8 cellular contexts compared by ENCODE assay signal in genomic region chr12:38771871-38772270, GRCh38.
DNase-seq lines count a peak whose midpoint lies in the region; ATAC-seq, FAIRE-seq and TF ChIP-seq lines count a peak whose summit lies in the region.

No MANE protein-coding gene starts in this region.

- H3K27ac ChIP-seq in MM.1S (ENCODE audit: low read length) (no peak overlapping the region), lower lobe of right lung (no peak overlapping the region)

- H3K4me3 ChIP-seq in MM.1S (ENCODE audit: low read length) (no peak overlapping the region), lower lobe of right lung (no peak overlapping the region)

- H3K4me2 ChIP-seq in MM.1S (ENCODE audit: low read depth, low read length) = peak overlapping the region; percentile 20; the same call in 1 of the 2 replicates

- H3K4me1 ChIP-seq in MM.1S (ENCODE audit: low read length) = peaks cover 15% of the 10 kb centered on the region
- H3K4me1 ChIP-seq in lower lobe of right lung = peaks cover 8% of the 10 kb centered on the region

- H3K79me2 ChIP-seq in MM.1S (ENCODE audit: low read length) = no peaks in the 10 kb centered on the region

- H4K20me1 ChIP-seq in MM.1S (ENCODE audit: insufficient read depth, low read length) = no peaks in the 10 kb centered on the region

- ATAC-seq in GM21786 (IDR thresholded peaks at IDR 0.05; ENCODE audit: unreplicated experiment) (peak; percentile 71), lower lobe of right lung (peak; percentile 43 to 72)

- no peaks in the 10 kb centered on the region for H3K27me3 ChIP-seq in MM.1S (replicated peaks; ENCODE audit: insufficient read depth, low read length)
- H3K27me3 ChIP-seq in lower lobe of right lung (ENCODE audit: low read depth) = no peaks in the 10 kb centered on the region

- no peak overlapping the region for H2AFZ ChIP-seq in MM.1S (ENCODE audit: low read length)

- H3K9me2 ChIP-seq in MM.1S (replicated peaks; ENCODE audit: insufficient read depth, low read length) = no peaks in the 10 kb centered on the region; the same call in 1 of the 2 replicates

- H3K36me3 ChIP-seq in MM.1S (replicated peaks; ENCODE audit: insufficient read depth, low read length) (0 out of 2 replicates have a peak, but pooled peaks cover 2% of the 10 kb centered on the region), lower lobe of right lung (no peaks in the 10 kb centered on the region)

- no peaks in the 10 kb centered on the region for H3K9me3 ChIP-seq in MM.1S (replicated peaks; ENCODE audit: insufficient read depth, low read length)
- H3K9me3 ChIP-seq in lower lobe of right lung = no peaks in the 10 kb centered on the region

- FAIRE-seq in GM18507 (lab: Jason Lieb, UNC) = peak; percentile 81

- no peak for TF ChIP-seq CTCF in MM.1S (IDR thresholded peaks at IDR 0.05; ENCODE audit: low read length)
- no peak for TF ChIP-seq CTCF in lower lobe of right lung (IDR thresholded peaks at IDR 0.05)

- H3K9ac ChIP-seq in MM.1S (ENCODE audit: low read length) = no peak overlapping the region

- no peak for DNase-seq in GM18507 (ENCODE audit: extremely low spot score, insufficient read length, low read depth)
- DNase-seq in MM.1S = peak; percentile 80
- no peak for DNase-seq in lower lobe of right lung
- no peak for DNase-seq in NCI-H2107 (lab: John Stamatoyannopoulos, UW)
- no peak for DNase-seq in HT-29 (ENCODE audit: low spot score)
- DNase-seq in C1 segment of cervical spinal cord (lab: John Stamatoyannopoulos, UW) = no peak
- DNase-seq in COLO668 (lab: John Stamatoyannopoulos, UW; ENCODE audit: unreplicated experiment) = no peak

- intact Hi-C loops in lower lobe of right lung (cut with DNase I) = no loop called here

- no peaks in the 10 kb centered on the region for H3F3A ChIP-seq in MM.1S (ENCODE audit: insufficient read depth, low read length)
